Comparison of ENCODE assay signal across 8 cellular contexts in the genomic region with DNA sequence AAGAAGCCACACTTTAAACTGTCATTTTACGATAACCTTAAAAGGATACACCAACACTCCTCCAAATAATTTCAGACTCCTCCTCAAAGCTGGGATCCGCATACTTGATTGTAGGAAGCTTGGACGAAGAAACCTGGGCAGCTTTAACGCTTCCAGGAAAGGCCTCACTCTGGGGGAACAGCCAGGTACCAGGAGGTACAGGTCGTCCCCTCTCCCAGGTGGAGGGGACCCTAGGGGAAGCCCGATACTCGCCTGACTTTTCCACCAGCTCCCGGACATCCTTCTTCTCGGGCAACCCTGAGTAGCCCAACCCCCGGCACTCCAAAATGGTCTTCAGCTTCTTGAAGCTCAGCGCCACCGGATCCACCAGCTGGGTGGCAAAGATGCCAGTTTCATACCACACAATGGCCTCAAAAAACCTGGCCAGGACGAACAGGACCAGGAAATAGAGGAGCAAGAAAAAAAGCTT. TPM values are rescaled to one million over a fixed set of nuclear protein-coding genes. Genes with fewer than 3 reads are reported as not detected.
DNase-seq lines count a peak whose midpoint lies in the region; TF ChIP-seq lines count a peak whose summit lies in the region.

No MANE protein-coding gene starts in this region.

- no peaks in the 10 kb centered on the region for H3K27me3 ChIP-seq in adipocyte (replicated peaks; ENCODE audit: control insufficient read depth, insufficient read depth, low read length)
- no peaks in the 10 kb centered on the region for H3K27me3 ChIP-seq in right atrium auricular region

- peaks cover 25% of the 10 kb centered on the region for H3K36me3 ChIP-seq in adipocyte (ENCODE audit: control insufficient read depth, insufficient read depth, low read length, severe bottlenecking)
- peaks cover 17% of the 10 kb centered on the region for H3K36me3 ChIP-seq in right atrium auricular region

- H3K9me3 ChIP-seq in adipocyte (ENCODE audit: control insufficient read depth, low read length) (no peaks in the 10 kb centered on the region), right atrium auricular region (no peaks in the 10 kb centered on the region)

- H3K9ac ChIP-seq in adipocyte (ENCODE audit: low read length) = peak overlapping the region; percentile 95

- no peak for TF ChIP-seq CTCF in right atrium auricular region (IDR thresholded peaks at IDR 0.05)

- peaks cover 19% of the 10 kb centered on the region for H3K4me1 ChIP-seq in adipocyte (ENCODE audit: control insufficient read depth, insufficient read depth, low read length)
- H3K4me1 ChIP-seq in right atrium auricular region = peaks cover 0 to 34% of the 10 kb centered on the region in 2 donors

- H3K4me3 ChIP-seq in adipocyte (ENCODE audit: low read length) (peak overlapping the region; percentile 96), right atrium auricular region (peak overlapping the region; percentile 86 to 87)

- DNase-seq in NCI-H526 (lab: John Stamatoyannopoulos, UW) = peak; percentile 35 to 67
- DNase-seq in NCI-H526 treated with DMSO at 0.1 percent for 48 hours (lab: John Stamatoyannopoulos, UW) = no peak
- DNase-seq in NCI-H748 treated with DMSO at 0.1 percent for 48 hours (lab: John Stamatoyannopoulos, UW) = peak; percentile 9
- peak; percentile 61 for DNase-seq in adipocyte (ENCODE audit: low read depth)
- no peak for DNase-seq in right atrium auricular region (ENCODE audit: low spot score)
- DNase-seq in retina = peak; percentile 75
- DNase-seq in islet precursor cell = no peak
- no peak for DNase-seq in DMS114 treated with DMSO at 0.1 percent for 48 hours (lab: John Stamatoyannopoulos, UW; ENCODE audit: unreplicated experiment)

- H3K27ac ChIP-seq in right atrium auricular region = peak overlapping the region; percentile 97 to 98

RNA-seq across cellular contexts. Expression of a gene that starts 1.2 kb away (rescaled TPM):
- total RNA-seq in right atrium auricular region = 10 to 100 TPM; 45.3 to 61.6 TPM

RNA-seq across cellular contexts. Expression of a gene that starts 59.2 kb away (rescaled TPM):
- 10 to 100 TPM; 79.7 to 89.1 TPM for total RNA-seq in right atrium auricular region

Comparison
In these comparisons a context has a peak if more than half of its experiments do, and no peak if none do; other contexts are left out.
1. DNase-seq: peak in NCI-H526 (2 of 2), NCI-H748 treated with DMSO at 0.1 percent for 48 hours (single experiment), adipocyte (single experiment) and retina (single experiment); none in NCI-H526 treated with DMSO at 0.1 percent for 48 hours (single experiment), right atrium auricular region (single experiment), islet precursor cell (single experiment) and DMS114 treated with DMSO at 0.1 percent for 48 hours (single experiment).